Comparison of ENCODE assay signal across 17 cellular contexts in genomic region chr17:58311429-58311894, GRCh38. TPM values are rescaled to one million over a fixed set of nuclear protein-coding genes. Genes with fewer than 3 reads are reported as not detected.
DNase-seq lines count a peak whose midpoint lies in the region; ATAC-seq, FAIRE-seq and TF ChIP-seq lines count a peak whose summit lies in the region.
"Had no signal": no experiment of that assay in that cellular context is flagged by ENCODE, and none has a peak within 500 bp of the region (broad histone marks: within the 10 kb centered on the region; RNA-seq: fewer than 3 reads in every experiment).

No MANE protein-coding gene starts in this region.

- H3K4me3 Mint-ChIP-seq in osteocyte (ENCODE audit: unreplicated experiment): no peak overlapping the region
- H3K4me3 Mint-ChIP-seq in activated CD4-positive, alpha-beta memory T cell treated with anti-CD3 and anti-CD28 coated beads for 36 hours: no peak overlapping the region
- H3K4me3 Mint-ChIP-seq: CD8-positive, alpha-beta memory T cell had no signal

- no peak for ATAC-seq in activated CD4-positive, CD25-positive, alpha-beta regulatory T cell treated with anti-CD3 and anti-CD28 coated beads, Interleukin-2, amount 50 U/mL, for 24 hours
- ATAC-seq: HepG2 had no signal

- H3K27me3 Mint-ChIP-seq in osteocyte (ENCODE audit: unreplicated experiment): peaks cover 14% of the 10 kb centered on the region
- no peaks in the 10 kb centered on the region for H3K27me3 Mint-ChIP-seq in activated CD4-positive, alpha-beta memory T cell treated with anti-CD3 and anti-CD28 coated beads for 36 hours
- H3K27me3 Mint-ChIP-seq: CD8-positive, alpha-beta memory T cell had no signal

- no peak overlapping the region for H3K27ac Mint-ChIP-seq in osteocyte (ENCODE audit: unreplicated experiment)
- H3K27ac Mint-ChIP-seq in activated CD4-positive, alpha-beta memory T cell treated with anti-CD3 and anti-CD28 coated beads for 36 hours: no peak overlapping the region

- no peak for FAIRE-seq in frontal cortex (lab: Jason Lieb, UNC)
- FAIRE-seq: H54, HepG2 had no signal

- POLR2A ChIA-PET in activated CD4-positive, alpha-beta memory T cell treated with anti-CD3 and anti-CD28 coated beads for 36 hours (lab: Charles Lee): interaction anchor here (1.5 kb wide), 1 partner anchor 105 kb away, joined by 3 read pairs; the partner anchor contains the start of gene RNF43

- intact Hi-C loops in activated CD4-positive, alpha-beta memory T cell treated with anti-CD3 and anti-CD28 coated beads for 36 hours (cut with micrococcal nuclease): no loop called here

- H3K4me1 Mint-ChIP-seq in osteocyte (ENCODE audit: unreplicated experiment): no peaks in the 10 kb centered on the region
- no peaks in the 10 kb centered on the region for H3K4me1 Mint-ChIP-seq in activated CD4-positive, alpha-beta memory T cell treated with anti-CD3 and anti-CD28 coated beads for 36 hours (ENCODE audit: low read depth)

- TF ChIP-seq CTCF in osteocyte (IDR thresholded peaks at IDR 0.05): no peak

- no peaks in the 10 kb centered on the region for H3K9me3 Mint-ChIP-seq in osteocyte (ENCODE audit: unreplicated experiment)
- no peaks in the 10 kb centered on the region for H3K9me3 Mint-ChIP-seq in activated CD4-positive, alpha-beta memory T cell treated with anti-CD3 and anti-CD28 coated beads for 36 hours
- H3K9me3 Mint-ChIP-seq: CD8-positive, alpha-beta memory T cell had no signal

- peak; percentile 29 for DNase-seq in activated CD4-positive, CD25-positive, alpha-beta regulatory T cell treated with anti-CD3 and anti-CD28 coated beads, Interleukin-2, amount 50 U/mL, for 72 hours
- peak; percentile 35 for DNase-seq in D341Med (ENCODE audit: low spot score)
- peak; percentile 42 for DNase-seq in ecto neural progenitor cell (ENCODE audit: low spot score)
- DNase-seq in osteocyte (ENCODE audit: extremely low spot score, unreplicated experiment): peak; percentile 81
- no peak for DNase-seq in NCI-H1694 (lab: John Stamatoyannopoulos, UW)
- DNase-seq in activated CD4-positive, alpha-beta memory T cell treated with anti-CD3 and anti-CD28 coated beads for 36 hours: no peak
- no peak for DNase-seq in frontal cortex (ENCODE audit: low spot score in 2 of 2)
- DNase-seq: NCI-H1105, NCI-H187 treated with DMSO at 0.1 percent for 48 hours, NCI-H446 treated with DMSO at 0.1 percent for 48 hours, NCI-H748 treated with DMSO at 0.1 percent for 48 hours had no signal

- no peaks in the 10 kb centered on the region for H3K36me3 Mint-ChIP-seq in osteocyte (ENCODE audit: unreplicated experiment)
- no peaks in the 10 kb centered on the region for H3K36me3 Mint-ChIP-seq in activated CD4-positive, alpha-beta memory T cell treated with anti-CD3 and anti-CD28 coated beads for 36 hours

- CTCF ChIA-PET in activated CD4-positive, alpha-beta memory T cell treated with anti-CD3 and anti-CD28 coated beads for 36 hours (lab: Charles Lee): interaction anchor here (1.3 kb wide), 1 partner anchor 7 kb away, joined by 5 read pairs; no protein-coding TSS in a partner anchor

RNA-seq across cellular contexts. Expression of gene TSPOAP1, which starts 17.1 kb away (rescaled TPM):
- total RNA-seq in osteocyte (0.05 TPM in 1 of 2 replicates, not detected in the other), frontal cortex (31.0 TPM)
- total RNA-seq in activated CD4-positive, alpha-beta memory T cell treated with anti-CD3 and anti-CD28 coated beads for 36 hours: 10 to 100 TPM; 21.6 to 22.7 TPM
- total RNA-seq: HepG2, MCF 10A had no signal

RNA-seq across cellular contexts. Expression of gene MPO, which starts 30.7 kb away (rescaled TPM):
- not detected in 2 replicates for total RNA-seq in osteocyte
- under 1 TPM; 0.17 to 0.22 TPM for total RNA-seq in activated CD4-positive, alpha-beta memory T cell treated with anti-CD3 and anti-CD28 coated beads for 36 hours
- 1.2 TPM for total RNA-seq in frontal cortex
- total RNA-seq: CD8-positive, alpha-beta memory T cell; Daoy; HepG2 had no signal

RNA-seq across cellular contexts. Expression of gene SUPT4H1, which starts 40.5 kb away (rescaled TPM):
- total RNA-seq in osteocyte (77.0 and 80.6 TPM in 2 replicates), frontal cortex (35.1 TPM)
- total RNA-seq in activated CD4-positive, alpha-beta memory T cell treated with anti-CD3 and anti-CD28 coated beads for 36 hours: 100 to 1,000 TPM; 113 to 114 TPM

Comparison
In these comparisons a context has a peak if more than half of its experiments do, and no peak if none do; other contexts are left out.
1. DNase-seq: peak in activated CD4-positive, CD25-positive, alpha-beta regulatory T cell treated with anti-CD3 and anti-CD28 coated beads, Interleukin-2, amount 50 U/mL, for 72 hours (single experiment), D341Med (single experiment), ecto neural progenitor cell (single experiment) and osteocyte (single experiment); none in NCI-H1694 (single experiment), activated CD4-positive, alpha-beta memory T cell treated with anti-CD3 and anti-CD28 coated beads for 36 hours (single experiment) and frontal cortex (0 of 2).
2. RNA of gene TSPOAP1, which starts 17.1 kb away (total RNA-seq): 31.0 TPM in frontal cortex (single experiment) and 21.6 to 22.7 TPM in activated CD4-positive, alpha-beta memory T cell treated with anti-CD3 and anti-CD28 coated beads for 36 hours; 0.05 TPM in osteocyte; every median in the first group is over 10 times any median in the second.